ENCODE assay signal across 28 cellular contexts in genomic region chr5:142642427-142642826, GRCh38. TPM values are rescaled to one million over a fixed set of nuclear protein-coding genes. Genes with fewer than 3 reads are reported as not detected.
"Had no signal": no experiment of that assay in that cellular context is flagged by ENCODE, and none has a peak within 500 bp of the region (broad histone marks: within the 10 kb centered on the region; RNA-seq: fewer than 3 reads in every experiment).

No MANE protein-coding gene starts in this region.

- H3K27ac Mint-ChIP-seq: activated CD4-positive, alpha-beta memory T cell treated with anti-CD3 and anti-CD28 coated beads, Interleukin-2, amount 10 ng/mL, durations not matched to agents 7 days and 5 days; activated CD4-positive, alpha-beta T cell treated with anti-CD3 and anti-CD28 coated beads for 36 hours; activated naive CD4-positive, alpha-beta T cell treated with anti-CD3 and anti-CD28 coated beads for 36 hours; activated naive CD8-positive, alpha-beta T cell treated with anti-CD3 and anti-CD28 coated beads for 36 hours; activated T-helper 17 cell treated with anti-CD3 and anti-CD28 coated beads, Interleukin-2, amount 50 U/mL, for 72 hours had no signal

- H3K4me3 Mint-ChIP-seq: activated CD4-positive, alpha-beta memory T cell treated with anti-CD3 and anti-CD28 coated beads, Interleukin-2, amount 10 ng/mL, durations not matched to agents 7 days and 5 days; activated CD4-positive, alpha-beta T cell treated with anti-CD3 and anti-CD28 coated beads for 36 hours; activated naive CD4-positive, alpha-beta T cell treated with anti-CD3 and anti-CD28 coated beads for 36 hours; activated naive CD8-positive, alpha-beta T cell treated with anti-CD3 and anti-CD28 coated beads for 36 hours; activated T-helper 17 cell treated with anti-CD3 and anti-CD28 coated beads, Interleukin-2, amount 50 U/mL, for 72 hours had no signal

- H3K36me3 Mint-ChIP-seq: activated naive CD8-positive, alpha-beta T cell treated with anti-CD3 and anti-CD28 coated beads for 36 hours had no signal

- H3K4me1 Mint-ChIP-seq: activated CD4-positive, alpha-beta memory T cell treated with anti-CD3 and anti-CD28 coated beads, Interleukin-2, amount 10 ng/mL, durations not matched to agents 7 days and 5 days; activated naive CD8-positive, alpha-beta T cell treated with anti-CD3 and anti-CD28 coated beads for 36 hours had no signal

- H3K4me3 ChIP-seq: SJCRH30 had no signal

- H3K27me3 Mint-ChIP-seq: activated naive CD8-positive, alpha-beta T cell treated with anti-CD3 and anti-CD28 coated beads for 36 hours had no signal

- H3K27ac ChIP-seq: brain microvascular endothelial cell, SJCRH30, VCaP had no signal

- H3K27me3 ChIP-seq: brain microvascular endothelial cell, SJCRH30 had no signal

- DNase-seq: activated CD4-positive, alpha-beta memory T cell treated with anti-CD3 and anti-CD28 coated beads, Interleukin-2, amount 10 ng/mL, durations not matched to agents 7 days and 5 days; activated CD4-positive, alpha-beta T cell treated with anti-CD3 and anti-CD28 coated beads for 36 hours; activated CD4-positive, alpha-beta T cell treated with anti-CD3 and anti-CD28 coated beads, Interleukin-2, amount 50 U/mL, for 1 hour; activated CD4-positive, CD25-positive, alpha-beta regulatory T cell; activated gamma-delta T cell; activated naive CD4-positive, alpha-beta T cell treated with anti-CD3 and anti-CD28 coated beads for 36 hours; activated naive CD8-positive, alpha-beta T cell treated with anti-CD3 and anti-CD28 coated beads for 36 hours; activated T-cell treated with anti-CD3 and anti-CD28 coated beads for 4 hours; activated T-cell treated with anti-CD3 and anti-CD28 coated beads, Interleukin-2, amount 50 U/mL, for 48 hours; brain microvascular endothelial cell; Karpas-422; MM.1S; NCI-H1105; NCI-H1436; NCI-H1694 treated with DMSO at 0.1 percent for 48 hours; NCI-H2029 treated with DMSO at 0.1 percent for 48 hours; NCI-H345; NCI-H510A; NCI-H526 treated with DMSO at 0.1 percent for 48 hours; NCI-H82; SJCRH30; SK-N-SH; T-helper 1 cell had no signal

- ATAC-seq: activated CD4-positive, alpha-beta T cell treated with anti-CD3 and anti-CD28 coated beads for 36 hours; activated T-helper 17 cell treated with anti-CD3 and anti-CD28 coated beads, Interleukin-2, amount 50 U/mL, for 72 hours had no signal

- H3K9me3 Mint-ChIP-seq: activated CD4-positive, alpha-beta memory T cell treated with anti-CD3 and anti-CD28 coated beads, Interleukin-2, amount 10 ng/mL, durations not matched to agents 7 days and 5 days; activated naive CD4-positive, alpha-beta T cell treated with anti-CD3 and anti-CD28 coated beads for 36 hours; activated naive CD8-positive, alpha-beta T cell treated with anti-CD3 and anti-CD28 coated beads for 36 hours; activated T-helper 17 cell treated with anti-CD3 and anti-CD28 coated beads, Interleukin-2, amount 50 U/mL, for 72 hours had no signal

RNA-seq across cellular contexts. Expression of gene FGF1, which starts 43.5 kb away (rescaled TPM):
- total RNA-seq: activated CD4-positive, alpha-beta memory T cell treated with anti-CD3 and anti-CD28 coated beads, Interleukin-2, amount 10 ng/mL, durations not matched to agents 7 days and 5 days; activated CD4-positive, alpha-beta T cell treated with anti-CD3 and anti-CD28 coated beads for 36 hours; activated CD8-positive, alpha-beta memory T cell treated with anti-CD3 and anti-CD28 coated beads for 36 hours; activated naive CD4-positive, alpha-beta T cell treated with anti-CD3 and anti-CD28 coated beads for 36 hours; activated naive CD8-positive, alpha-beta T cell treated with anti-CD3 and anti-CD28 coated beads for 36 hours; activated T-helper 17 cell treated with anti-CD3 and anti-CD28 coated beads, Interleukin-2, amount 50 U/mL, for 72 hours; OCI-LY7; SJCRH30; T-helper 2 cell treated with Interferon-gamma antibody and Interleukin-4, amounts not matched to agents 100 ng/mL and 5 ng/mL, for 36 hours had no signal
